In the genomic region with DNA sequence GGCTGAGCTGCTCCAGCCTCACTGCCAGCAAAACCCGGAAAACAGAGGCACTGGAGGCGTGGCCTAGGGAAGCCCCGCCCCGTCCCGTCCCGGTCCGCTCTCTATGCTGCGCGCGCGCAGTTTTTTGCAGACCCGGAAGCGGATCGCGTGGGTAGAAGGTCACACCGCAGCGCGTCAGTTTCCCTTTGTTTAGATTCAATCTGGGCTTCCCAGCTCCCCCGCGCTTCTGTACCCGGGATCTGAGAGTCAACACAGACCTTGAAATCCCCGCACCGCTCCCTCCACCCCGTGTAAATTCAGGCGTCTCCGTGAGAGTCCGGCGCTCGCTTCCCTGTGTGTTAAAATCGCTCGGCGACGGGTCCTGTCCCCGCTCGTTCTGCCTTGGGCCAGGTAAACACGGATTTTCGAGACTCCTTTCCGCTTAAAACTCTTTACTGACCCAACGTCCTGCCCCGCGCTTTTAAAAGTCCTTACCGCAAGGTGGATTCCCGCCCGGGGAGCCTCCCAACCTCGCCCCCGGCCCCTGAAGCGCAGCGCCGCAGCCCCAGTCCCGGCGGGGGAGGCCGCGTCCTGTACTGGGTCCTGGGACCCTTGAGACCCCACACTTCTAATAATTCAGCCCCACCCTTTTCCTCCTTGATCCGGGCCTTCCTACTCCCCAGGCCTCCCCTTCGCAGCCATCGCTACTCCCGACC, we compare ENCODE assay signal across 8 cellular contexts. TPM values are rescaled to one million over a fixed set of nuclear protein-coding genes. Genes with fewer than 3 reads are reported as not detected.
DNase-seq lines count a peak whose midpoint lies in the region; ATAC-seq and TF ChIP-seq lines count a peak whose summit lies in the region.

Gene ZNF610 (plus strand): TSS at position 127 of the 695 bp plus-strand sequence. CDS start 12,930 bp downstream, outside the sequence.

- no peaks in the 10 kb centered on the region for H3K4me1 ChIP-seq in PC-3 (ENCODE audit: insufficient read depth, low read length)
- H3K4me1 ChIP-seq in naive thymus-derived CD4-positive, alpha-beta T cell (ENCODE audit: control insufficient read depth in 2 of 2, insufficient read depth in 2 of 2, low read length in 2 of 2): peaks cover 0 to 6% of the 10 kb centered on the region in 2 donors

- peak within 1 kb of the TSS; percentile 96 for H2AFZ ChIP-seq in PC-3 (ENCODE audit: low read length)

- H3K4me1 Mint-ChIP-seq in naive thymus-derived CD4-positive, alpha-beta T cell: peaks cover 11 to 19% (median 16%) of the 10 kb centered on the region in 7 donors

- H3K9me3 ChIP-seq in PC-3 (ENCODE audit: low read length): peaks cover 29% of the 10 kb centered on the region
- peaks cover 7 to 30% (median 9%) of the 10 kb centered on the region in 3 experiments for H3K9me3 ChIP-seq in naive thymus-derived CD4-positive, alpha-beta T cell (ENCODE audit: control insufficient read depth in 2 of 3, low read length in 3 of 3)

- DNase-seq in GM12865 (ENCODE audit: low read depth) (peak; percentile 80), PC-3 (peak; percentile 48), fibroblast of peridontal ligament (ENCODE audit: extremely low read depth) (peak; percentile 80)
- peak; percentile 71 to 76 for DNase-seq in activated T-helper 1 cell treated with anti-CD3 and anti-CD28 coated beads, Interleukin-2, amount 50 U/mL, for 16 hours (ENCODE audit: low read depth in 1 of 2, low spot score in 1 of 2)
- DNase-seq in naive thymus-derived CD4-positive, alpha-beta T cell: peak; percentile 73 to 88 (median 85)
- peak; percentile 82 for DNase-seq in stimulated activated CD8-positive, alpha-beta memory T cell treated with anti-CD3 and anti-CD28 coated beads, Interleukin-7, amount 100 ng/mL, for 24 hours (ENCODE audit: low read depth)

- peaks cover 17 to 45% (median 24%) of the 10 kb centered on the region in 5 donors for H3K36me3 Mint-ChIP-seq in naive thymus-derived CD4-positive, alpha-beta T cell

- no peaks in the 10 kb centered on the region for H3K9me2 ChIP-seq in PC-3 (replicated peaks; ENCODE audit: low read length)

- peak within 1 kb of the TSS; percentile 71 for H3K4me3 ChIP-seq in GM12865 (ENCODE audit: low read depth, low read length)
- peak within 1 kb of the TSS; percentile 70 for H3K4me3 ChIP-seq in PC-3 (ENCODE audit: low read length)
- H3K4me3 ChIP-seq in naive thymus-derived CD4-positive, alpha-beta T cell (ENCODE audit: low read length): peak within 1 kb of the TSS; percentile 88

- H4K20me1 ChIP-seq in PC-3 (ENCODE audit: low read length): no peaks in the 10 kb centered on the region

- H3K27ac ChIP-seq in PC-3 (ENCODE audit: low read length): no peak within 1 kb of the TSS
- H3K27ac ChIP-seq in naive thymus-derived CD4-positive, alpha-beta T cell (ENCODE audit: low read depth, low read length): peak within 1 kb of the TSS; percentile 83

- H3K4me2 ChIP-seq in PC-3 (ENCODE audit: low read length): peak within 1 kb of the TSS; percentile 83

- peaks cover 7% of the 10 kb centered on the region; the same call in 1 of the 2 replicates for H3K36me3 ChIP-seq in PC-3 (ENCODE audit: low read depth, low read length)
- peaks cover 0 to 4% (median 0%) of the 10 kb centered on the region in 3 experiments for H3K36me3 ChIP-seq in naive thymus-derived CD4-positive, alpha-beta T cell (ENCODE audit: control insufficient read depth in 2 of 3, insufficient read depth in 3 of 3, low read length in 3 of 3)

- peaks cover 5 to 98% (median 48%) of the 10 kb centered on the region in 11 donors for H3K9me3 Mint-ChIP-seq in naive thymus-derived CD4-positive, alpha-beta T cell

- H3F3A ChIP-seq in PC-3 (ENCODE audit: low read length, unreplicated experiment): no peaks in the 10 kb centered on the region

- intact Hi-C loops in PC-3 (cut with micrococcal nuclease): no loop called here
- intact Hi-C loops in naive thymus-derived CD4-positive, alpha-beta T cell (cut with micrococcal nuclease): loop anchor here (1.0 to 2.0 kb wide), 7 partner anchors 33 to 399 kb away; partner anchors contain the start of genes ZNF480 (in 1 of the 2), ZNF528 (in 1 of the 2), ZNF611 (in 1 of the 2) and ZNF766 (in 1 of the 2)

- H3K27me3 ChIP-seq in PC-3 (ENCODE audit: low read length): no peaks in the 10 kb centered on the region
- no peaks in the 10 kb centered on the region for H3K27me3 ChIP-seq in naive thymus-derived CD4-positive, alpha-beta T cell (ENCODE audit: control insufficient read depth in 2 of 2, insufficient read depth in 2 of 2, low read length in 2 of 2)

- ATAC-seq in HG03460 (IDR thresholded peaks at IDR 0.05; ENCODE audit: unreplicated experiment) (peak; percentile 79), PC-3 (peak; percentile 96), GM21381 (IDR thresholded peaks at IDR 0.05; ENCODE audit: unreplicated experiment) (no peak)
- peak; percentile 99 for ATAC-seq in naive thymus-derived CD4-positive, alpha-beta T cell

- H3K9ac ChIP-seq in PC-3 (ENCODE audit: low read length): peak within 1 kb of the TSS; percentile 77

- peak within 1 kb of the TSS; percentile 87 to 97 (median 93) for H3K4me3 Mint-ChIP-seq in naive thymus-derived CD4-positive, alpha-beta T cell

- peak within 1 kb of the TSS; percentile 81 to 98 (median 96) for H3K27ac Mint-ChIP-seq in naive thymus-derived CD4-positive, alpha-beta T cell

- H3K27me3 Mint-ChIP-seq in naive thymus-derived CD4-positive, alpha-beta T cell: no peaks in the 10 kb centered on the region

- BruUV-seq in PC-3 (replicated peaks; lab: Mats Ljungman, UMichigan): TSS peak; percentile 86

- TF ChIP-seq CTCF in GM12865 (IDR thresholded peaks at IDR 0.05; ENCODE audit: insufficient read depth, low read depth, low read length, missing control alignments): no peak
- TF ChIP-seq CTCF in PC-3 (conservative IDR thresholded peaks at IDR 0.05; ENCODE audit: low read depth, low read length): no peak

- no peaks in the 10 kb centered on the region for H3K79me2 ChIP-seq in PC-3 (ENCODE audit: low read length)

- CTCF ChIA-PET in PC-3 (lab: Charles Lee): no interaction called here
- CTCF ChIA-PET in naive thymus-derived CD4-positive, alpha-beta T cell (lab: Charles Lee): no interaction called here

- POLR2A ChIA-PET in PC-3 (lab: Charles Lee; ENCODE audit: unreplicated experiment): interaction anchor here (0.6 kb wide), 1 partner anchor 174 kb away, joined by 3 read pairs; no protein-coding TSS in a partner anchor
- POLR2A ChIA-PET in naive thymus-derived CD4-positive, alpha-beta T cell (lab: Charles Lee): interaction anchor here (1.7 kb wide), 1 partner anchor 33 kb away, joined by 4 read pairs; the partner anchor contains the start of gene ZNF880

RNA-seq across cellular contexts. Expression of gene ZNF610, which starts in this region (rescaled TPM):
- total RNA-seq in PC-3 (2014; rRNA removed): 0.23 and 0.29 TPM in 2 replicates
- 1 to 10 TPM in 2 of 5 experiments, under 1 TPM in 3; 0.42 to 4.3 (median 0.93) TPM for total RNA-seq in naive thymus-derived CD4-positive, alpha-beta T cell
- 1 to 10 TPM; 2.0 to 2.6 TPM for polyA plus RNA-seq in naive thymus-derived CD4-positive, alpha-beta T cell

Comparison
In these comparisons a context has a peak if more than half of its experiments do, and no peak if none do; other contexts are left out.
1. Peak in DNase-seq, ATAC-seq, H3K4me3 ChIP-seq, H3K9ac ChIP-seq and H3K4me2 ChIP-seq in PC-3; RNA of the gene not detected or under 1 TPM.